Comparison of ENCODE assay signal across 8 cellular contexts in the genomic region with DNA sequence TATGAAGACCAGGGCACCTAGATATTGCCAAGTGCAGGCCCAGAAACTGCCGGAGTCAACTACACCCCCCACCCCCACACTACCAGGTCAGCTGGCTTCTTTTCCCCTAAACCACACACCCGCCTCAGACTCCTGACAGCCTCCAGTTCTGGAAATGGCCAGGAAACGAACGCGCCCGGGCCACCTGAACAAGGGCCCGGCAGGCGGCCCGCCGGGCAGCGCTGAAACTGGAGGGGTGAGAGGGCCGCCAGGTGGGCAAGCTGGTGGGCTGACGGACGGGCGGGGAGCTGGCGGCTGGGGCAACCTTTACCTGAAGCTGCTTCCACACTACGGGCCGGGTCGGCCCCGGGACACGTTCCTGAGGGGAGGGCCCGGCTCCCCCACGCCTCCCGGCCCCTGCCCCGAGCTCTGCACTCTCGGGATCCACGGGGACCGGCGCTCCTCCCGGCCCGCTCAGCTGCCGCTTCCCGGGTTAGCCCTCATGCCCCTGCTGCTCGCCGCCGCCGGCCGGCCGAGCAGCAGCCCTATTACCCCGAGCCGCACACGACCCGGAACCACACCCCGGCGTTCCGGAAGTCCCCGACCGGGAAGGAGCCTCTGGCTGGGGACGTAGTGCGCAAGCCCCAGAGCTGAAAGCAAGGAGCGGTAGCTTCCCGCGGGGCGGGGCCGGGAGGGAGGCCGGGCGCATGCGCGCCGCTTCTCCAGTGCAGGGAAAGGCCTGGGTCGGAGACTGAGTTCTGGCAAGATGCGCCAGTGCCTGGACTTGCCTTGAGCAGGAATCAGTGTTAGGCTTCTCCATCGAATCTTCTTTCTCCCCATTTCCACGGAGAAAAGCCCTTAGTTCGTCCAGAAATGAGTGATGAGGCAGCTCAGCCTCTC.
DNase-seq lines count a peak whose midpoint lies in the region; ATAC-seq and TF ChIP-seq lines count a peak whose summit lies in the region.

MAPKAP1 (minus strand) TSS at position 548 of the 879 bp plus-strand sequence. CDS start 34,634 bp downstream, outside the sequence.

- ATAC-seq in HG03378 (IDR thresholded peaks at IDR 0.05; ENCODE audit: unreplicated experiment): peak; percentile 73
- peak; percentile 100 for ATAC-seq in activated CD4-positive, CD25-positive, alpha-beta regulatory T cell treated with anti-CD3 and anti-CD28 coated beads, Interleukin-2, amount 50 U/mL, for 24 hours
- ATAC-seq in central memory CD8-positive, alpha-beta T cell (replicated peaks; ENCODE audit: extremely low read depth, poor library complexity, severe bottlenecking): peak; percentile 98

- H3K9me3 Mint-ChIP-seq in central memory CD8-positive, alpha-beta T cell: no peaks in the 10 kb centered on the region

- H3K36me3 Mint-ChIP-seq in central memory CD8-positive, alpha-beta T cell (ENCODE audit: insufficient read depth): peaks cover 3% of the 10 kb centered on the region

- peak within 1 kb of the TSS; percentile 80 for H3K4me3 Mint-ChIP-seq in central memory CD8-positive, alpha-beta T cell

- DNase-seq in AML-193 (lab: John Stamatoyannopoulos, UW) (peak; percentile 82 to 88), NCI-H446 treated with DMSO at 0.1 percent for 48 hours (lab: John Stamatoyannopoulos, UW) (peak; percentile 76), iris pigment epithelial cell (ENCODE audit: low read depth) (peak; percentile 97)
- DNase-seq in central memory CD8-positive, alpha-beta T cell (ENCODE audit: low spot score in 2 of 2): peak; percentile 72 to 78
- DNase-seq in stimulated activated CD4-positive, alpha-beta T cell treated with anti-CD3 and anti-CD28 coated beads, Interleukin-12 subunit alpha, Interleukin-12 subunit beta, amount 100 ng/mL, for 24 hours (ENCODE audit: low read depth in 2 of 2): peak; percentile 87 to 95

- H3K27ac Mint-ChIP-seq in central memory CD8-positive, alpha-beta T cell (ENCODE audit: low read depth): peak within 1 kb of the TSS; percentile 76

- peaks cover 32% of the 10 kb centered on the region for H3K4me1 Mint-ChIP-seq in central memory CD8-positive, alpha-beta T cell

- peak; percentile 95 for TF ChIP-seq POLR2A in GM19099 (IDR thresholded peaks at IDR 0.05; ENCODE audit: extremely low read depth, insufficient read length, low read depth)

- H3K27me3 Mint-ChIP-seq in central memory CD8-positive, alpha-beta T cell: no peaks in the 10 kb centered on the region

Comparison
In these comparisons a context has a peak if more than half of its experiments do, and no peak if none do; other contexts are left out.
1. Peak in every context shown above with its lines: DNase-seq and ATAC-seq.